Comparison of ENCODE assay signal across 9 cellular contexts in genomic region chr20:846894-847278, GRCh38. TPM values are rescaled to one million over a fixed set of nuclear protein-coding genes. Genes with fewer than 3 reads are reported as not detected.
DNase-seq lines count a peak whose midpoint lies in the region; ATAC-seq and TF ChIP-seq lines count a peak whose summit lies in the region.
"Had no signal": no experiment of that assay in that cellular context is flagged by ENCODE, and none has a peak within 500 bp of the region (broad histone marks: within the 10 kb centered on the region; RNA-seq: fewer than 3 reads in every experiment).

No MANE protein-coding gene starts in this region.

- H3K4me1 ChIP-seq in tibial nerve = peaks cover 0 to 32% (median 13%) of the 10 kb centered on the region in 4 donors

- H3K36me3 Mint-ChIP-seq in T-cell = peaks cover 12% of the 10 kb centered on the region

- ATAC-seq in GM21381 (IDR thresholded peaks at IDR 0.05; ENCODE audit: unreplicated experiment) = peak; percentile 46
- ATAC-seq in T-cell (replicated peaks in 1 of 4) = peak; percentile 58 to 65 (median 60)
- ATAC-seq in GM18517 (IDR thresholded peaks at IDR 0.05; ENCODE audit: unreplicated experiment) = no peak

- TF ChIP-seq POLR2A in tibial nerve (IDR thresholded peaks at IDR 0.05) (no peak), lower leg skin (IDR thresholded peaks at IDR 0.05) (no peak)

- H3K9me3 ChIP-seq in tibial nerve = no peaks in the 10 kb centered on the region
- H3K9me3 ChIP-seq: thoracic aorta had no signal

- no peaks in the 10 kb centered on the region for H3K27me3 Mint-ChIP-seq in T-cell

- no peak overlapping the region for H3K4me3 ChIP-seq in tibial nerve
- H3K4me3 ChIP-seq in lower leg skin (ENCODE audit: low read depth, poor library complexity, severe bottlenecking) = no peak overlapping the region
- H3K4me3 ChIP-seq: thoracic aorta had no signal

- peak overlapping the region; percentile 88 to 90 (median 89) for H3K4me3 Mint-ChIP-seq in T-cell

- peaks cover 0 to 7% (median 0%) of the 10 kb centered on the region in 3 donors for H3K9me3 Mint-ChIP-seq in T-cell

- H3K27ac ChIP-seq in tibial nerve = no peak overlapping the region
- H3K27ac ChIP-seq: thoracic aorta had no signal

- TF ChIP-seq CTCF in tibial nerve (IDR thresholded peaks at IDR 0.05) (no peak), lower leg skin (IDR thresholded peaks at IDR 0.05) (no peak)

- WGBS in tibial nerve, 2 donors = 71 to 88% methylated on average over 5 to 7 of the region's 7 CpGs
- WGBS in lower leg skin, 2 donors = 73% methylated on average over 7 of the region's 7 CpGs

- DNase-seq in T-cell (peak in 33 of 34 experiments; percentile 21 to 71 (median 54)), tibial nerve (ENCODE audit: low spot score in 2 of 2) (no peak), cerebellar cortex (ENCODE audit: low spot score) (no peak), lower leg skin (ENCODE audit: low spot score in 2 of 2) (no peak)
- peak; percentile 54 for DNase-seq in activated naive CD4-positive, alpha-beta T cell treated with anti-CD3 and anti-CD28 coated beads, Interleukin-2, amount 50 U/mL, for 16 hours
- DNase-seq in stimulated activated CD8-positive, alpha-beta memory T cell treated with anti-CD3 and anti-CD28 coated beads, Interleukin-4, amount 100 ng/mL, for 4 hours (ENCODE audit: low read depth in 2 of 2, low spot score in 1 of 2) = peak; percentile 21 to 41

- peak overlapping the region; percentile 99 for H3K27ac Mint-ChIP-seq in T-cell

- CTCF ChIA-PET in T-cell (lab: Charles Lee) = interaction anchor here (0.8 to 1.5 kb wide), 4 partner anchors 9 to 110 kb away, joined by 3 to 11 read pairs (median 4); partner anchors contain the start of gene FAM110A (in 1 of the 2)

- peaks cover 59 to 71% (median 66%) of the 10 kb centered on the region in 3 donors for H3K4me1 Mint-ChIP-seq in T-cell

- TF ChIP-seq EP300 in tibial nerve (IDR thresholded peaks at IDR 0.05) = no peak

- intact Hi-C loops in lower leg skin (cut with DNase I; ENCODE audit: low total_unique reads) = no loop called here

- POLR2A ChIA-PET in T-cell (lab: Charles Lee) = interaction anchor here (0.6 to 1.2 kb wide), 2 partner anchors 13 to 14 kb away, joined by 3 read pairs; partner anchors contain the start of gene FAM110A (in 1 of the 2)

- H3K27me3 ChIP-seq in tibial nerve = peaks cover 0 to 28% of the 10 kb centered on the region in 2 donors

- H3K36me3 ChIP-seq in tibial nerve = no peaks in the 10 kb centered on the region
- H3K36me3 ChIP-seq: thoracic aorta had no signal

RNA-seq across cellular contexts. Expression of gene FAM110A, which starts 13.4 kb away (rescaled TPM):
- total RNA-seq in T-cell (10 to 100 TPM; 12.7 to 27.9 (median 26.9) TPM), tibial nerve (1 to 10 TPM; 2.8 to 6.9 (median 4.7) TPM), lower leg skin (100 to 1,000 TPM in 1 of 4 donors, 10 to 100 TPM in 3; 66.3 to 107 (median 82.5) TPM)

Comparison
In these comparisons a context has a peak if more than half of its experiments do, and no peak if none do; other contexts are left out.
1. DNase-seq: peak in T-cell (33 of 34), activated naive CD4-positive, alpha-beta T cell treated with anti-CD3 and anti-CD28 coated beads, Interleukin-2, amount 50 U/mL, for 16 hours (single experiment) and stimulated activated CD8-positive, alpha-beta memory T cell treated with anti-CD3 and anti-CD28 coated beads, Interleukin-4, amount 100 ng/mL, for 4 hours (2 of 2); none in tibial nerve (0 of 2), cerebellar cortex (single experiment) and lower leg skin (0 of 2).